ENCODE assay signal across 2 cellular contexts in the genomic region with DNA sequence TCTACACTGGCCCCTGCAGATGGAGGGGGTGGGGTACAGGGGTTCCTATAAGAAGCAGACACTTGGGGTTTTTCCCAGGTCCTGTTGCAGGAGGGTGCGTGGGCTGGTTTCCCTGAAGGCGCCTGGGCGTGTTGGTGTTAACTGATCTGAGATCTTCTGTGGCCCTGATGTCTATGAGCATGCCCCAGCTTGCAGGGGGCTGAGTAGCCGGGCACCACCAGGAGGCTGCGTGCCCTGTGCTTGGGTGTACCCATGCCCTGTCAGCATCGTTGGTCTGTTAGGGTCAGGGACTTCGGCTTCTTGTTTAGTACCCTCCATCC.
TF ChIP-seq lines count a peak whose summit lies in the region.

No MANE protein-coding gene starts in this region.

TF ChIP-seq in IMR-90, 13 proteins besides CTCF, POLR2A, EP300 and RAD21 (continued from another document):
- TF ChIP-seq BHLHE40 (IDR thresholded peaks at IDR 0.05; ENCODE audit: low read depth, low read length), result no peak
- no peak for TF ChIP-seq CEBPB (IDR thresholded peaks at IDR 0.05; ENCODE audit: low read depth, low read length)

TF ChIP-seq in HEK293T, 16 proteins besides CTCF, POLR2A, EP300 and RAD21 (continued from another document):
- no peak for TF ChIP-seq PKNOX1 (IDR thresholded peaks at IDR 0.05)
- no peak for TF ChIP-seq ARNT (IDR thresholded peaks at IDR 0.05)
- no peak for TF ChIP-seq NFRKB (IDR thresholded peaks at IDR 0.05)
- TF ChIP-seq L3MBTL2 (conservative IDR thresholded peaks at IDR 0.05), result no peak
- no peak for TF ChIP-seq ZNF384 (IDR thresholded peaks at IDR 0.05)
- TF ChIP-seq ELF4 (IDR thresholded peaks at IDR 0.05), result no peak
- no peak for TF ChIP-seq BHLHE40 (IDR thresholded peaks at IDR 0.05; ENCODE audit: borderline replicate concordance)
- TF ChIP-seq SUZ12 (IDR thresholded peaks at IDR 0.05), result no peak
- no peak for TF ChIP-seq SP1 (IDR thresholded peaks at IDR 0.05)
- no peak for TF ChIP-seq HDGF (IDR thresholded peaks at IDR 0.05; ENCODE audit: borderline replicate concordance)
- no peak for TF ChIP-seq LEF1 (IDR thresholded peaks at IDR 0.05; ENCODE audit: borderline replicate concordance)
- TF ChIP-seq CTBP1 (IDR thresholded peaks at IDR 0.05; ENCODE audit: borderline replicate concordance), result no peak
- no peak for TF ChIP-seq TARDBP (IDR thresholded peaks at IDR 0.05)
- no peak for TF ChIP-seq FOXM1 (IDR thresholded peaks at IDR 0.05; ENCODE audit: borderline replicate concordance)
